Comparison of ENCODE assay signal across 20 cellular contexts in genomic region chr7:44533301-44534055, GRCh38. TPM values are rescaled to one million over a fixed set of nuclear protein-coding genes. Genes with fewer than 3 reads are reported as not detected.
DNase-seq lines count a peak whose midpoint lies in the region; ATAC-seq and TF ChIP-seq lines count a peak whose summit lies in the region.
"Had no signal": no experiment of that assay in that cellular context is flagged by ENCODE, and none has a peak within 500 bp of the region (broad histone marks: within the 10 kb centered on the region; RNA-seq: fewer than 3 reads in every experiment).

No MANE protein-coding gene starts in this region.

- no peak overlapping the region for H3K9ac ChIP-seq in mesendoderm (ENCODE audit: low read length)
- H3K9ac ChIP-seq: KMS-11 had no signal

- no peaks in the 10 kb centered on the region for H3K27me3 ChIP-seq in hepatocyte
- no peaks in the 10 kb centered on the region for H3K27me3 ChIP-seq in mesendoderm (ENCODE audit: insufficient read depth, low read length, poor library complexity)
- H3K27me3 ChIP-seq: breast epithelium, upper lobe of left lung had no signal

- H3K4me1 ChIP-seq in hepatocyte (ENCODE audit: insufficient read depth) (peaks cover 17% of the 10 kb centered on the region), mesendoderm (ENCODE audit: control insufficient read depth, low read depth, low read length) (no peaks in the 10 kb centered on the region)
- H3K4me1 ChIP-seq: breast epithelium, upper lobe of left lung had no signal

- H2BK15ac ChIP-seq in mesendoderm (replicated peaks; ENCODE audit: low read depth) = no peak overlapping the region

- H2BK120ac ChIP-seq in mesendoderm (ENCODE audit: low read depth, low read length) = no peak overlapping the region

- H4K8ac ChIP-seq in mesendoderm (ENCODE audit: low read depth, low read length) = no peak overlapping the region

- no peak overlapping the region for H3K56ac ChIP-seq in mesendoderm (ENCODE audit: low read length)

- H3K18ac ChIP-seq in mesendoderm (ENCODE audit: low read length) = no peak overlapping the region

- H4K20me1 ChIP-seq in hepatocyte (ENCODE audit: insufficient read depth, poor library complexity, severe bottlenecking) = no peaks in the 10 kb centered on the region

- H3K4ac ChIP-seq in mesendoderm (ENCODE audit: low read depth, low read length) = no peak overlapping the region

- H3K9me2 ChIP-seq in hepatocyte (replicated peaks; ENCODE audit: insufficient read depth) = no peaks in the 10 kb centered on the region

- H3K79me1 ChIP-seq in mesendoderm (ENCODE audit: low read length) = no peaks in the 10 kb centered on the region

- H3K27ac ChIP-seq in hepatocyte (peak overlapping the region; percentile 65), mesendoderm (ENCODE audit: low read depth, low read length) (no peak overlapping the region)
- H3K27ac ChIP-seq: breast epithelium, KMS-11, upper lobe of left lung had no signal

- H3K4me2 ChIP-seq in hepatocyte = peak overlapping the region; percentile 7
- no peak overlapping the region for H3K4me2 ChIP-seq in mesendoderm (ENCODE audit: low read length)
- H3K4me2 ChIP-seq: KMS-11 had no signal

- no peak for TF ChIP-seq CTCF in hepatocyte (IDR thresholded peaks at IDR 0.05; ENCODE audit: poor library complexity)

- H2AK5ac ChIP-seq in mesendoderm (ENCODE audit: low read length) = no peak overlapping the region

- H3K4me3 ChIP-seq in hepatocyte (no peak overlapping the region), mesendoderm (ENCODE audit: low read length) (no peak overlapping the region)
- H3K4me3 ChIP-seq: breast epithelium, upper lobe of left lung had no signal

- 82% methylated on average over 8 of the region's 8 CpGs for WGBS in hepatocyte (ENCODE audit: low lambda C conversion rate, missing lambda C conversion rate)
- WGBS in mesendoderm (ENCODE audit: extremely low coverage, insufficient coverage, low lambda C conversion rate) = no CpG with 5 or more reads among the region's 8 CpGs

- no peak overlapping the region for H3K23ac ChIP-seq in mesendoderm (ENCODE audit: low read length)

- H2BK5ac ChIP-seq in mesendoderm (ENCODE audit: low read length) = no peak overlapping the region

- no peak for ATAC-seq in GM21360 (IDR thresholded peaks at IDR 0.05; ENCODE audit: unreplicated experiment)

- no peaks in the 10 kb centered on the region for H3K9me3 ChIP-seq in hepatocyte (ENCODE audit: low read depth)
- H3K9me3 ChIP-seq: breast epithelium, upper lobe of left lung had no signal

- H2AFZ ChIP-seq in hepatocyte = no peak overlapping the region

- H3K36me3 ChIP-seq in hepatocyte (replicated peaks; ENCODE audit: insufficient read depth, low read depth) (no peaks in the 10 kb centered on the region), mesendoderm (ENCODE audit: control insufficient read depth, insufficient read depth, low read length) (no peaks in the 10 kb centered on the region)
- H3K36me3 ChIP-seq: breast epithelium, upper lobe of left lung had no signal

- H4K5ac ChIP-seq in mesendoderm (ENCODE audit: low read length) = no peak overlapping the region

- DNase-seq in AG08395 (ENCODE audit: low spot score) (peak; percentile 25), ELR (ENCODE audit: low read depth) (peak; percentile 30), NCI-H510A (lab: John Stamatoyannopoulos, UW) (peak; percentile 69), hepatocyte (ENCODE audit: low spot score) (no peak), anterior cingulate cortex (lab: John Stamatoyannopoulos, UW) (no peak), mesendoderm (no peak)
- no peak for DNase-seq in activated T-cell treated with anti-CD3 and anti-CD28 coated beads, Interleukin-2, amount 50 U/mL, for 1 hour
- DNase-seq: activated CD4-positive, CD25-positive, alpha-beta regulatory T cell treated with anti-CD3 and anti-CD28 coated beads, Interleukin-2, amount 50 U/mL, for 72 hours; activated CD8-positive, alpha-beta memory T cell treated with anti-CD3 and anti-CD28 coated beads, Interleukin-2, amount 50 U/mL, for 4 hours; effector CD4-positive, alpha-beta T cell; NCI-H187 treated with DMSO at 0.1 percent for 48 hours; NCI-H82; occipital lobe had no signal

- H3K79me2 ChIP-seq in hepatocyte (peaks cover 18% of the 10 kb centered on the region), mesendoderm (ENCODE audit: control insufficient read depth, insufficient read depth, low read length) (no peaks in the 10 kb centered on the region)

RNA-seq across cellular contexts. Expression of gene NPC1L1, which starts 7.7 kb away (rescaled TPM):
- total RNA-seq in hepatocyte = 14.8 and 20.6 TPM in 2 replicates
- 25.3 and 25.8 TPM in 2 replicates for polyA plus RNA-seq in hepatocyte
- polyA plus RNA-seq in mesendoderm (2013, experiment 1 of 2) = 0.22 TPM
- 0.18 TPM for polyA plus RNA-seq in mesendoderm (2013, experiment 2 of 2)
- total RNA-seq: frontal cortex; skeletal muscle tissue; T-helper 2 cell treated with Interferon-gamma antibody and Interleukin-4, amounts not matched to agents 100 ng/mL and 5 ng/mL, for 36 hours had no signal

RNA-seq across cellular contexts. Expression of gene DDX56, which starts 40.2 kb away (rescaled TPM):
- total RNA-seq in hepatocyte = 57.1 and 57.7 TPM in 2 replicates
- 80.6 and 85.0 TPM in 2 replicates for polyA plus RNA-seq in hepatocyte
- 79.9 TPM for polyA plus RNA-seq in mesendoderm (2013, experiment 1 of 2)
- polyA plus RNA-seq in mesendoderm (2013, experiment 2 of 2) = 72.0 TPM

RNA-seq across cellular contexts. Expression of gene NUDCD3, which starts 43.0 kb away (rescaled TPM):
- total RNA-seq in hepatocyte = 35.1 and 60.8 TPM in 2 replicates
- 42.6 and 54.7 TPM in 2 replicates for polyA plus RNA-seq in hepatocyte
- 34.4 TPM for polyA plus RNA-seq in mesendoderm (2013, experiment 1 of 2)
- polyA plus RNA-seq in mesendoderm (2013, experiment 2 of 2) = 32.5 TPM

RNA-seq across cellular contexts. Expression of gene TMED4, which starts 48.6 kb away (rescaled TPM):
- 239 and 245 TPM in 2 replicates for total RNA-seq in hepatocyte
- 86.7 and 94.3 TPM in 2 replicates for polyA plus RNA-seq in hepatocyte
- polyA plus RNA-seq in mesendoderm (2013, experiment 1 of 2) = 24.1 TPM
- 24.4 TPM for polyA plus RNA-seq in mesendoderm (2013, experiment 2 of 2)

Comparison
In these comparisons a context has a peak if more than half of its experiments do, and no peak if none do; other contexts are left out.
1. DNase-seq: peak in AG08395 (single experiment), ELR (single experiment) and NCI-H510A (single experiment); none in hepatocyte (single experiment), activated T-cell treated with anti-CD3 and anti-CD28 coated beads, Interleukin-2, amount 50 U/mL, for 1 hour (single experiment), anterior cingulate cortex (0 of 58) and mesendoderm (single experiment).